Comparison of ENCODE assay signal across 16 cellular contexts in genomic region chr7:119720541-119720940, GRCh38.
DNase-seq lines count a peak whose midpoint lies in the region; FAIRE-seq and TF ChIP-seq lines count a peak whose summit lies in the region.
"Had no signal": no experiment of that assay in that cellular context is flagged by ENCODE, and none has a peak within 500 bp of the region (broad histone marks: within the 10 kb centered on the region; RNA-seq: fewer than 3 reads in every experiment).

No MANE protein-coding gene starts in this region.

- no peak overlapping the region for H3K27ac Mint-ChIP-seq in MCF 10A (ENCODE audit: low read depth, unreplicated experiment)
- no peak overlapping the region for H3K27ac Mint-ChIP-seq in nephron progenitor cell
- H3K27ac Mint-ChIP-seq: H9, T-helper 17 cell had no signal

- no peaks in the 10 kb centered on the region for H3K27me3 ChIP-seq in breast epithelium
- H3K27me3 ChIP-seq: heart left ventricle had no signal

- DNase-seq in MCF 10A (ENCODE audit: unreplicated experiment) (peak; percentile 38), breast epithelium (ENCODE audit: low spot score in 2 of 2) (no peak), amniotic epithelial cell (ENCODE audit: low read depth) (peak; percentile 74), fibroblast of the conjunctiva (ENCODE audit: low read depth) (peak; percentile 82), urothelium cell line (ENCODE audit: low spot score) (peak; percentile 18), NCI-H1092 (lab: John Stamatoyannopoulos, UW) (no peak), GM19240 (ENCODE audit: insufficient read length, low spot score) (no peak), nephron progenitor cell (no peak)
- DNase-seq: anterior cingulate cortex, H9, heart left ventricle, NCI-H526 treated with DMSO at 0.1 percent for 48 hours, retina, T-helper 17 cell had no signal

- no peak for TF ChIP-seq POLR2A in breast epithelium (IDR thresholded peaks at IDR 0.05)

- CTCF ChIA-PET in MCF 10A (lab: Yijun Ruan, JAX), result no interaction called here

- H3K27me3 Mint-ChIP-seq in MCF 10A (ENCODE audit: insufficient read depth, unreplicated experiment) (peaks cover 30% of the 10 kb centered on the region), nephron progenitor cell (ENCODE audit: low read depth, poor library complexity) (no peaks in the 10 kb centered on the region)
- H3K27me3 Mint-ChIP-seq: T-helper 17 cell had no signal

- intact Hi-C loops in MCF 10A (cut with micrococcal nuclease), result loop anchor here (1.0 kb wide), 1 partner anchor 13 kb away; no protein-coding TSS in a partner anchor
- intact Hi-C loops in breast epithelium (cut with DNase I; ENCODE audit: low total_unique reads), result no loop called here

- no TSS peak for BruUV-seq in MCF 10A (replicated peaks; lab: Mats Ljungman, UMichigan)

- TF ChIP-seq CTCF in MCF 10A (IDR thresholded peaks at IDR 0.05; ENCODE audit: unreplicated experiment), result no peak
- TF ChIP-seq CTCF in breast epithelium (IDR thresholded peaks at IDR 0.05), result no peak
- TF ChIP-seq CTCF in nephron progenitor cell (IDR thresholded peaks at IDR 0.05), result no peak

- H3K4me3 Mint-ChIP-seq in MCF 10A (ENCODE audit: unreplicated experiment) (no peak overlapping the region), nephron progenitor cell (no peak overlapping the region)
- H3K4me3 Mint-ChIP-seq: H9, T-helper 17 cell had no signal

- H3K36me3 Mint-ChIP-seq in MCF 10A (ENCODE audit: insufficient read depth, unreplicated experiment) (no peaks in the 10 kb centered on the region), nephron progenitor cell (ENCODE audit: low read depth) (no peaks in the 10 kb centered on the region)

- no peak overlapping the region for H3K4me3 ChIP-seq in breast epithelium
- H3K4me3 ChIP-seq: heart left ventricle had no signal

- no peaks in the 10 kb centered on the region for H3K9me3 ChIP-seq in breast epithelium
- H3K9me3 ChIP-seq: heart left ventricle had no signal

- H3K36me3 ChIP-seq in breast epithelium, result no peaks in the 10 kb centered on the region
- H3K36me3 ChIP-seq: heart left ventricle had no signal

- H3K4me1 ChIP-seq in breast epithelium, result no peaks in the 10 kb centered on the region
- H3K4me1 ChIP-seq: heart left ventricle had no signal

- POLR2A ChIA-PET in MCF 10A (lab: Yijun Ruan, JAX), result no interaction called here

- no peaks in the 10 kb centered on the region for H3K9me3 Mint-ChIP-seq in MCF 10A (ENCODE audit: unreplicated experiment)
- no peaks in the 10 kb centered on the region for H3K9me3 Mint-ChIP-seq in nephron progenitor cell
- H3K9me3 Mint-ChIP-seq: H9 had no signal

- H3K4me1 Mint-ChIP-seq in MCF 10A (ENCODE audit: insufficient read depth, unreplicated experiment) (no peaks in the 10 kb centered on the region), nephron progenitor cell (no peaks in the 10 kb centered on the region)
- H3K4me1 Mint-ChIP-seq: T-helper 17 cell had no signal

- FAIRE-seq in urothelium cell line (lab: Jason Lieb, UNC), result no peak
- FAIRE-seq: G401.6 had no signal

- no peak overlapping the region for H3K27ac ChIP-seq in breast epithelium
- H3K27ac ChIP-seq: 22Rv1, heart left ventricle had no signal

Comparison
In these comparisons a context has a peak if more than half of its experiments do, and no peak if none do; other contexts are left out.
1. DNase-seq: peak in MCF 10A (single experiment), amniotic epithelial cell (single experiment), fibroblast of the conjunctiva (single experiment) and urothelium cell line (single experiment); none in breast epithelium (0 of 2), NCI-H1092 (single experiment), GM19240 (single experiment) and nephron progenitor cell (single experiment).